In genomic region chr1:82565146-82565545, GRCh38 we compare ENCODE assay signal across 11 cellular contexts.
A peak's percentile ranks its signal among the peaks of the same experiment; 100 is the strongest.
DNase-seq lines count a peak whose midpoint lies in the region; ATAC-seq, FAIRE-seq and TF ChIP-seq lines count a peak whose summit lies in the region.
"Had no signal": no experiment of that assay in that cellular context is flagged by ENCODE, and none has a peak within 500 bp of the region (broad histone marks: within the 10 kb centered on the region; RNA-seq: fewer than 3 reads in every experiment).

No MANE protein-coding gene starts in this region.

- H3K36me3 Mint-ChIP-seq in natural killer cell: no peaks in the 10 kb centered on the region
- no peaks in the 10 kb centered on the region for H3K36me3 Mint-ChIP-seq in activated CD4-positive, alpha-beta memory T cell treated with anti-CD3 and anti-CD28 coated beads, Interleukin-2, amount 10 ng/mL, durations not matched to agents 7 days and 5 days (ENCODE audit: low read depth)

- TF ChIP-seq POLR2A in body of pancreas (IDR thresholded peaks at IDR 0.05): no peak

- peak in 1 of 7 experiments; percentile 3 for TF ChIP-seq CTCF in body of pancreas (IDR thresholded peaks at IDR 0.05)
- TF ChIP-seq CTCF in thoracic aorta (IDR thresholded peaks at IDR 0.05): no peak
- no peak for TF ChIP-seq CTCF in natural killer cell (IDR thresholded peaks at IDR 0.05)

- POLR2A ChIA-PET in activated CD4-positive, alpha-beta memory T cell treated with anti-CD3 and anti-CD28 coated beads, Interleukin-2, amount 10 ng/mL, durations not matched to agents 7 days and 5 days (lab: Charles Lee): no interaction called here

- no peak overlapping the region for H3K4me3 ChIP-seq in body of pancreas
- H3K4me3 ChIP-seq in thoracic aorta: peak overlapping the region; percentile 0
- H3K4me3 ChIP-seq: ovary had no signal

- peaks cover 3 to 7% of the 10 kb centered on the region in 2 donors for H3K9me3 Mint-ChIP-seq in natural killer cell
- no peaks in the 10 kb centered on the region for H3K9me3 Mint-ChIP-seq in activated CD4-positive, alpha-beta memory T cell treated with anti-CD3 and anti-CD28 coated beads, Interleukin-2, amount 10 ng/mL, durations not matched to agents 7 days and 5 days

- H3K4me3 Mint-ChIP-seq in natural killer cell: no peak overlapping the region
- no peak overlapping the region for H3K4me3 Mint-ChIP-seq in activated CD4-positive, alpha-beta memory T cell treated with anti-CD3 and anti-CD28 coated beads, Interleukin-2, amount 10 ng/mL, durations not matched to agents 7 days and 5 days

- H3K27me3 ChIP-seq in body of pancreas (no peaks in the 10 kb centered on the region), thoracic aorta (replicated peaks; ENCODE audit: insufficient read depth) (no peaks in the 10 kb centered on the region)
- H3K27me3 ChIP-seq: ovary had no signal

- FAIRE-seq in HTR-8/SVneo (lab: Jason Lieb, UNC): no peak
- FAIRE-seq: colon had no signal

- H3K4me1 ChIP-seq in body of pancreas (peaks cover 6% of the 10 kb centered on the region), thoracic aorta (ENCODE audit: control insufficient read depth in 1 of 2, low read depth in 2 of 2) (peaks cover 23 to 44% of the 10 kb centered on the region in 2 donors)

- no peaks in the 10 kb centered on the region for H3K36me3 ChIP-seq in body of pancreas (replicated peaks in 1 of 2; ENCODE audit: insufficient read depth in 1 of 2, low read depth in 2 of 2)
- no peaks in the 10 kb centered on the region for H3K36me3 ChIP-seq in thoracic aorta
- H3K36me3 ChIP-seq: ovary had no signal

- ATAC-seq in body of pancreas (peak; percentile 56), thoracic aorta (ENCODE audit: insufficient number of reproducible peaks, low FRiP score, low read depth) (no peak), natural killer cell (no peak)

- H3K27ac Mint-ChIP-seq in natural killer cell: no peak overlapping the region
- H3K27ac Mint-ChIP-seq in activated CD4-positive, alpha-beta memory T cell treated with anti-CD3 and anti-CD28 coated beads, Interleukin-2, amount 10 ng/mL, durations not matched to agents 7 days and 5 days: no peak overlapping the region

- H3K27ac ChIP-seq in body of pancreas (peak overlapping the region in 2 of 4 donors; percentile 16 to 34), thoracic aorta (peak overlapping the region; percentile 20 to 23)
- H3K27ac ChIP-seq: ovary had no signal

- no peaks in the 10 kb centered on the region for H3K4me1 Mint-ChIP-seq in natural killer cell
- H3K4me1 Mint-ChIP-seq in activated CD4-positive, alpha-beta memory T cell treated with anti-CD3 and anti-CD28 coated beads, Interleukin-2, amount 10 ng/mL, durations not matched to agents 7 days and 5 days: no peaks in the 10 kb centered on the region

- H3K9me3 ChIP-seq in body of pancreas (no peaks in the 10 kb centered on the region), thoracic aorta (no peaks in the 10 kb centered on the region)
- H3K9me3 ChIP-seq: ovary had no signal

- DNase-seq in HTR-8/SVneo (ENCODE audit: insufficient read length, low spot score) (peak; percentile 15), body of pancreas (peak in 2 of 4 donors; percentile 3 to 6), iPS-NIHi11 (ENCODE audit: low spot score) (peak; percentile 21), thoracic aorta (ENCODE audit: low spot score) (no peak), natural killer cell (no peak), NOMO-1 (lab: John Stamatoyannopoulos, UW; ENCODE audit: unreplicated experiment in 2 of 2) (no peak)
- DNase-seq in activated CD4-positive, alpha-beta memory T cell treated with anti-CD3 and anti-CD28 coated beads, Interleukin-2, amount 10 ng/mL, durations not matched to agents 7 days and 5 days: no peak
- DNase-seq: activated CD4-positive, alpha-beta T cell treated with anti-CD3 and anti-CD28 coated beads for 4 hours; NCI-H2029 treated with DMSO at 0.1 percent for 48 hours had no signal

- CTCF ChIA-PET in activated CD4-positive, alpha-beta memory T cell treated with anti-CD3 and anti-CD28 coated beads, Interleukin-2, amount 10 ng/mL, durations not matched to agents 7 days and 5 days (lab: Charles Lee): no interaction called here

- WGBS in body of pancreas, 2 donors: 34 to 51% methylated on average over 3 of the region's 3 CpGs

- H3K27me3 Mint-ChIP-seq in natural killer cell (ENCODE audit: low read depth in 2 of 2): no peaks in the 10 kb centered on the region
- no peaks in the 10 kb centered on the region for H3K27me3 Mint-ChIP-seq in activated CD4-positive, alpha-beta memory T cell treated with anti-CD3 and anti-CD28 coated beads, Interleukin-2, amount 10 ng/mL, durations not matched to agents 7 days and 5 days

- intact Hi-C loops in body of pancreas (cut with DNase I) (no loop called here), natural killer cell (cut with micrococcal nuclease) (no loop called here)

Comparison
In these comparisons a context has a peak if more than half of its experiments do, and no peak if none do; other contexts are left out.
1. DNase-seq: peak in HTR-8/SVneo (single experiment) and iPS-NIHi11 (single experiment); none in thoracic aorta (single experiment), natural killer cell (single experiment), NOMO-1 (0 of 2) and activated CD4-positive, alpha-beta memory T cell treated with anti-CD3 and anti-CD28 coated beads, Interleukin-2, amount 10 ng/mL, durations not matched to agents 7 days and 5 days (single experiment).